In genomic region chr5:102865510-102866314, GRCh38 we compare ENCODE assay signal across 8 cellular contexts.
DNase-seq lines count a peak whose midpoint lies in the region; ATAC-seq and TF ChIP-seq lines count a peak whose summit lies in the region.

No MANE protein-coding gene starts in this region.

- no peaks in the 10 kb centered on the region for H3F3A ChIP-seq in PC-3 (ENCODE audit: low read length, unreplicated experiment)

- no peaks in the 10 kb centered on the region for H3K9me3 Mint-ChIP-seq in activated naive CD8-positive, alpha-beta T cell treated with anti-CD3 and anti-CD28 coated beads, Interleukin-2, amount 10 ng/mL, durations not matched to agents 7 days and 5 days

- H3K9me3 ChIP-seq in BE2C (no peaks in the 10 kb centered on the region), PC-3 (ENCODE audit: low read length) (no peaks in the 10 kb centered on the region), transverse colon (no peaks in the 10 kb centered on the region)

- H3K36me3 ChIP-seq in BE2C: no peaks in the 10 kb centered on the region
- H3K36me3 ChIP-seq in PC-3 (ENCODE audit: low read depth, low read length): no peaks in the 10 kb centered on the region
- no peaks in the 10 kb centered on the region for H3K36me3 ChIP-seq in transverse colon

- H3K4me3 ChIP-seq in BE2C (ENCODE audit: low read depth, low read length): peak overlapping the region; percentile 92
- peak overlapping the region; percentile 87 for H3K4me3 ChIP-seq in PC-3 (ENCODE audit: low read length)
- H3K4me3 ChIP-seq in transverse colon: peak overlapping the region; percentile 45 to 74 (median 59)

- H3K27me3 Mint-ChIP-seq in activated naive CD8-positive, alpha-beta T cell treated with anti-CD3 and anti-CD28 coated beads, Interleukin-2, amount 10 ng/mL, durations not matched to agents 7 days and 5 days: peaks cover 19% of the 10 kb centered on the region

- TF ChIP-seq POLR2A in GM19193 (IDR thresholded peaks at IDR 0.05; ENCODE audit: extremely low read depth, insufficient read depth, insufficient read length) (peak; percentile 33), transverse colon (IDR thresholded peaks at IDR 0.05) (no peak)

- intact Hi-C loops in PC-3 (cut with micrococcal nuclease): loop anchor here (1.0 to 5.0 kb wide), 7 partner anchors 9 to 1477 kb away; no protein-coding TSS in a partner anchor
- intact Hi-C loops in Right ventricle myocardium superior (cut with DNase I): loop anchor here (10.0 kb wide), 1 partner anchor 71 kb away; no protein-coding TSS in a partner anchor
- intact Hi-C loops in transverse colon (cut with DNase I; ENCODE audit: low total_unique reads): no loop called here

- peaks cover 8% of the 10 kb centered on the region for H3K4me1 Mint-ChIP-seq in activated naive CD8-positive, alpha-beta T cell treated with anti-CD3 and anti-CD28 coated beads, Interleukin-2, amount 10 ng/mL, durations not matched to agents 7 days and 5 days

- H3K27ac ChIP-seq in PC-3 (ENCODE audit: low read length) (peak overlapping the region; percentile 58), transverse colon (peak overlapping the region; percentile 79 to 85 (median 84))

- no peak overlapping the region for H3K27ac Mint-ChIP-seq in activated naive CD8-positive, alpha-beta T cell treated with anti-CD3 and anti-CD28 coated beads, Interleukin-2, amount 10 ng/mL, durations not matched to agents 7 days and 5 days

- peak overlapping the region; percentile 90 for H2AFZ ChIP-seq in PC-3 (ENCODE audit: low read length)

- no TSS peak for BruUV-seq in PC-3 (replicated peaks; lab: Mats Ljungman, UMichigan)

- in situ Hi-C loops in transverse colon (cut with MboI; ENCODE audit: low pct_ligation_motif_present in 1 of 4, low pct_unique_long_range_greater_than_20kb in 1 of 4, low sequenced_read_pairs in 3 of 4): no loop called here

- CTCF ChIA-PET in PC-3 (lab: Charles Lee): interaction anchor here (1.6 kb wide), 1 partner anchor 105 kb away, joined by 4 read pairs; no protein-coding TSS in a partner anchor

- no peaks in the 10 kb centered on the region for H3K27me3 ChIP-seq in BE2C
- no peaks in the 10 kb centered on the region for H3K27me3 ChIP-seq in PC-3 (ENCODE audit: low read length)
- peaks cover 10% of the 10 kb centered on the region for H3K27me3 ChIP-seq in transverse colon

- TF ChIP-seq CTCF in BE2C (IDR thresholded peaks at IDR 0.05; ENCODE audit: low read depth, low read length) (no peak), PC-3 (conservative IDR thresholded peaks at IDR 0.05; ENCODE audit: low read depth, low read length) (no peak), transverse colon (IDR thresholded peaks at IDR 0.05) (no peak)

- TF ChIP-seq EP300 in transverse colon (IDR thresholded peaks at IDR 0.05; ENCODE audit: low read depth): no peak

- H3K36me3 Mint-ChIP-seq in activated naive CD8-positive, alpha-beta T cell treated with anti-CD3 and anti-CD28 coated beads, Interleukin-2, amount 10 ng/mL, durations not matched to agents 7 days and 5 days: peaks cover 16% of the 10 kb centered on the region

- peak; percentile 63 for DNase-seq in BE2C
- DNase-seq in PC-3: peak; percentile 81
- peak; percentile 49 for DNase-seq in activated naive CD8-positive, alpha-beta T cell treated with anti-CD3 and anti-CD28 coated beads, Interleukin-2, amount 10 ng/mL, durations not matched to agents 7 days and 5 days
- peak; percentile 85 for DNase-seq in Right ventricle myocardium superior
- peak; percentile 43 for DNase-seq in occipital lobe (lab: John Stamatoyannopoulos, UW)
- DNase-seq in transverse colon: peak; percentile 41

- peak; percentile 64 for ATAC-seq in HG03175 (IDR thresholded peaks at IDR 0.05; ENCODE audit: unreplicated experiment)
- peak; percentile 81 for ATAC-seq in PC-3
- peak; percentile 74 for ATAC-seq in activated naive CD8-positive, alpha-beta T cell treated with anti-CD3 and anti-CD28 coated beads, Interleukin-2, amount 10 ng/mL, durations not matched to agents 7 days and 5 days (ENCODE audit: low read depth)
- peak; percentile 93 for ATAC-seq in Right ventricle myocardium superior (ENCODE audit: poor library complexity)

- H3K9ac ChIP-seq in PC-3 (ENCODE audit: low read length): peak overlapping the region; percentile 83

- H4K20me1 ChIP-seq in PC-3 (ENCODE audit: low read length): 0 out of 2 replicates have a peak, but pooled peaks cover 3% of the 10 kb centered on the region

- H3K4me1 ChIP-seq in BE2C: peaks cover 29% of the 10 kb centered on the region
- H3K4me1 ChIP-seq in PC-3 (ENCODE audit: insufficient read depth, low read length): peaks cover 22% of the 10 kb centered on the region
- H3K4me1 ChIP-seq in transverse colon: peaks cover 5 to 54% (median 24%) of the 10 kb centered on the region in 4 donors

- peak overlapping the region; percentile 72 for H3K4me3 Mint-ChIP-seq in activated naive CD8-positive, alpha-beta T cell treated with anti-CD3 and anti-CD28 coated beads, Interleukin-2, amount 10 ng/mL, durations not matched to agents 7 days and 5 days

- POLR2A ChIA-PET in PC-3 (lab: Charles Lee; ENCODE audit: unreplicated experiment): interaction anchor here (0.6 to 0.7 kb wide), 3 partner anchors 45 to 93 kb away, joined by 5 to 6 read pairs (median 5); no protein-coding TSS in a partner anchor
- POLR2A ChIA-PET in activated naive CD8-positive, alpha-beta T cell treated with anti-CD3 and anti-CD28 coated beads, Interleukin-2, amount 10 ng/mL, durations not matched to agents 7 days and 5 days (lab: Charles Lee): interaction anchor here (1.0 kb wide), 1 partner anchor 11 kb away, joined by 3 read pairs; no protein-coding TSS in a partner anchor

- WGBS in transverse colon (ENCODE audit: low coverage in 1 of 2), 2 donors: 3 to 16% methylated on average over 3 to 54 of the region's 57 CpGs

- H3K79me2 ChIP-seq in PC-3 (ENCODE audit: low read length): no peaks in the 10 kb centered on the region

- peak overlapping the region; percentile 95 for H3K4me2 ChIP-seq in PC-3 (ENCODE audit: low read length)

- H3K9me2 ChIP-seq in PC-3 (replicated peaks; ENCODE audit: low read length): no peaks in the 10 kb centered on the region

Comparison
In these comparisons a context has a peak if more than half of its experiments do, and no peak if none do; other contexts are left out.
1. Peak in every context shown above with its lines: DNase-seq, ATAC-seq, H3K4me3 ChIP-seq and H3K27ac ChIP-seq.